In the genomic region with DNA sequence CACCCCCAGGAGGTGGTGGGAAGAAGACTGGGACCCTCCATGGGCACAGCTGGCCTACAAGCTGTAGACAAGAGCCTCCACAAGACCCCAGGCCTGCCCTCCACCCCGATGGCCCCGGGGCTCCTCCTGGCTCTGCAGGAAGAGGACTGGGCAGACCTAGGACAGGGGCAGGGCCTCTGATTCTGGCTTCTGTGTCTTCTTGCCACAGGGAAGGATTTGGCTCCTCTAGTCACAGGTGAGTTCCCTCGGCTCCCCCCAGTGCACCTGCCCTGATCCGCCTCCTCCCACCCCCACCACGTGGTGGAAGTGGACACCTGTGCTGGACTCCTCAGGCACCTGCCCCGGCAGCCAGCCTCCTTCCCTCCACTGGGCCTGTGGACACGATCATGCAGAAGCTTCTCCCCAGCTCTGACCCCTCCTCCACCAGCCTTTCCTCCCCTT, we compare ENCODE assay signal across 21 cellular contexts. TPM values are rescaled to one million over a fixed set of nuclear protein-coding genes. Genes with fewer than 3 reads are reported as not detected.
DNase-seq lines count a peak whose midpoint lies in the region; ATAC-seq and TF ChIP-seq lines count a peak whose summit lies in the region.
"Had no signal": no experiment of that assay in that cellular context is flagged by ENCODE, and none has a peak within 500 bp of the region (broad histone marks: within the 10 kb centered on the region; RNA-seq: fewer than 3 reads in every experiment).

No MANE protein-coding gene starts in this region.

- dilution Hi-C loops in mammary epithelial cell (cut with HindIII; ENCODE audit: low sequenced_read_pairs) = no loop called here

- no peak overlapping the region for H3K27ac Mint-ChIP-seq in progenitor cell of endocrine pancreas
- H3K27ac Mint-ChIP-seq: activated naive CD8-positive, alpha-beta T cell; activated T-helper 1 cell treated with anti-CD3 and anti-CD28 coated beads, Interleukin-12 subunit alpha, Interleukin-12 subunit beta, Interleukin-2, Interleukin-4 antibody, amounts not matched to agents 30 ng/mL and 10 ng/mL and 1 ng/mL, durations not matched to agents 14 hours and 24 hours and 36 hours; type B pancreatic cell had no signal

- H4K20me1 ChIP-seq in mammary epithelial cell (ENCODE audit: insufficient read depth, low read length) (no peaks in the 10 kb centered on the region), PC-3 (ENCODE audit: low read length) (no peaks in the 10 kb centered on the region; the same call in 1 of the 2 replicates)

- H3K36me3 ChIP-seq in breast epithelium (no peaks in the 10 kb centered on the region), mammary epithelial cell (ENCODE audit: insufficient read depth, low read length) (no peaks in the 10 kb centered on the region), PC-3 (ENCODE audit: low read depth, low read length) (no peaks in the 10 kb centered on the region)
- H3K36me3 ChIP-seq: esophagus squamous epithelium had no signal

- H3K27ac ChIP-seq in breast epithelium = no peak overlapping the region
- no peak overlapping the region for H3K27ac ChIP-seq in mammary epithelial cell (ENCODE audit: insufficient read depth, low read depth, low read length)
- no peak overlapping the region for H3K27ac ChIP-seq in PC-3 (ENCODE audit: low read length)
- H3K27ac ChIP-seq: C4-2B, esophagus squamous epithelium, GM23248, hepatocyte, HL-60, skin epidermis had no signal

- no peak for TF ChIP-seq POLR2A in breast epithelium (IDR thresholded peaks at IDR 0.05)

- TF ChIP-seq CTCF in breast epithelium (IDR thresholded peaks at IDR 0.05) (no peak), mammary epithelial cell (conservative IDR thresholded peaks at IDR 0.05 in 1 of 2, IDR thresholded peaks at IDR 0.05 in 1 of 2; ENCODE audit: extremely low read depth in 1 of 2, insufficient read depth in 1 of 2, low read depth in 1 of 2, low read length in 2 of 2) (no peak), PC-3 (conservative IDR thresholded peaks at IDR 0.05; ENCODE audit: low read depth, low read length) (no peak), progenitor cell of endocrine pancreas (IDR thresholded peaks at IDR 0.05; ENCODE audit: unreplicated experiment) (no peak)

- H3K9me3 ChIP-seq in breast epithelium = no peaks in the 10 kb centered on the region
- H3K9me3 ChIP-seq in mammary epithelial cell (replicated peaks; ENCODE audit: insufficient read depth, low read length) = no peaks in the 10 kb centered on the region
- H3K9me3 ChIP-seq in PC-3 (ENCODE audit: low read length) = no peaks in the 10 kb centered on the region
- H3K9me3 ChIP-seq: esophagus squamous epithelium had no signal

- H3K27me3 ChIP-seq in breast epithelium = peaks cover 0 to 5% of the 10 kb centered on the region in 2 donors
- peaks cover 3% of the 10 kb centered on the region for H3K27me3 ChIP-seq in mammary epithelial cell (ENCODE audit: insufficient read depth, low read length)
- H3K27me3 ChIP-seq in PC-3 (ENCODE audit: low read length) = no peaks in the 10 kb centered on the region
- H3K27me3 ChIP-seq: hepatocyte had no signal

- ATAC-seq in PC-3 = no peak
- ATAC-seq in left lobe of liver = no peak

- POLR2A ChIA-PET in PC-3 (lab: Charles Lee; ENCODE audit: unreplicated experiment) = no interaction called here

- H3K9me3 Mint-ChIP-seq in progenitor cell of endocrine pancreas (ENCODE audit: low read depth) = no peaks in the 10 kb centered on the region
- H3K9me3 Mint-ChIP-seq: activated T-helper 1 cell treated with anti-CD3 and anti-CD28 coated beads, Interleukin-12 subunit alpha, Interleukin-12 subunit beta, Interleukin-2, Interleukin-4 antibody, amounts not matched to agents 30 ng/mL and 10 ng/mL and 1 ng/mL, durations not matched to agents 14 hours and 24 hours and 36 hours; type B pancreatic cell had no signal

- H3F3A ChIP-seq in PC-3 (ENCODE audit: low read length, unreplicated experiment) = peaks cover 4% of the 10 kb centered on the region

- H3K4me3 Mint-ChIP-seq in progenitor cell of endocrine pancreas (ENCODE audit: low read depth) = no peak overlapping the region
- H3K4me3 Mint-ChIP-seq: activated naive CD8-positive, alpha-beta T cell; activated T-helper 1 cell treated with anti-CD3 and anti-CD28 coated beads, Interleukin-12 subunit alpha, Interleukin-12 subunit beta, Interleukin-2, Interleukin-4 antibody, amounts not matched to agents 30 ng/mL and 10 ng/mL and 1 ng/mL, durations not matched to agents 14 hours and 24 hours and 36 hours; type B pancreatic cell had no signal

- in situ Hi-C loops in mammary epithelial cell (cut with MboI; ENCODE audit: low sequenced_read_pairs in 2 of 2) = no loop called here

- H3K79me2 ChIP-seq in mammary epithelial cell (ENCODE audit: insufficient read depth, low read length) = no peaks in the 10 kb centered on the region
- H3K79me2 ChIP-seq in PC-3 (ENCODE audit: low read length) = no peaks in the 10 kb centered on the region
- H3K79me2 ChIP-seq: hepatocyte had no signal

- no peaks in the 10 kb centered on the region for H3K9me2 ChIP-seq in PC-3 (replicated peaks; ENCODE audit: low read length)

- H3K4me2 ChIP-seq in mammary epithelial cell (ENCODE audit: insufficient read depth, low read depth, low read length) (no peak overlapping the region), PC-3 (ENCODE audit: low read length) (peak overlapping the region; percentile 61)
- H3K4me2 ChIP-seq: hepatocyte had no signal

- intact Hi-C loops in breast epithelium (cut with DNase I; ENCODE audit: low total_unique reads) (no loop called here), mammary epithelial cell (cut with micrococcal nuclease) (no loop called here), PC-3 (cut with micrococcal nuclease) (no loop called here)

- no peaks in the 10 kb centered on the region for H3K4me1 ChIP-seq in breast epithelium
- peaks cover 26% of the 10 kb centered on the region for H3K4me1 ChIP-seq in mammary epithelial cell (ENCODE audit: insufficient read depth, low read length)
- H3K4me1 ChIP-seq in PC-3 (ENCODE audit: insufficient read depth, low read length) = peaks cover 31% of the 10 kb centered on the region

- H3K9ac ChIP-seq in mammary epithelial cell (ENCODE audit: insufficient read depth, low read length) (no peak overlapping the region), PC-3 (ENCODE audit: low read length) (no peak overlapping the region)
- H3K9ac ChIP-seq: GM23248 had no signal

- H3K4me3 ChIP-seq in breast epithelium (no peak overlapping the region), mammary epithelial cell (replicated peaks in 1 of 3; ENCODE audit: insufficient read depth in 1 of 3, low read depth in 2 of 3, low read length in 3 of 3) (no peak overlapping the region), PC-3 (ENCODE audit: low read length) (no peak overlapping the region)
- H3K4me3 ChIP-seq: esophagus squamous epithelium, GM23248, hepatocyte, skin epidermis had no signal

- 86% methylated on average over 3 of the region's 7 CpGs for WGBS in mammary epithelial cell (ENCODE audit: low coverage, missing lambda C conversion rate)

- H2AFZ ChIP-seq in mammary epithelial cell (ENCODE audit: low read depth, low read length) = no peak overlapping the region
- H2AFZ ChIP-seq in PC-3 (ENCODE audit: low read length) = no peak overlapping the region
- H2AFZ ChIP-seq: GM23248, hepatocyte had no signal

- CTCF ChIA-PET in mammary epithelial cell (lab: Charles Lee; ENCODE audit: low non-redundant PET) (interaction anchor here (0.7 kb wide), 1 partner anchor 93 kb away, joined by 3 read pairs; no protein-coding TSS in a partner anchor), PC-3 (lab: Charles Lee) (no interaction called here)

- peaks cover 23% of the 10 kb centered on the region for H3K27me3 Mint-ChIP-seq in progenitor cell of endocrine pancreas
- H3K27me3 Mint-ChIP-seq: activated naive CD8-positive, alpha-beta T cell had no signal

- peaks cover 10% of the 10 kb centered on the region for H3K4me1 Mint-ChIP-seq in progenitor cell of endocrine pancreas (ENCODE audit: low read depth)

- DNase-seq in breast epithelium (ENCODE audit: low spot score in 2 of 2) = peak; percentile 11 to 38
- no peak for DNase-seq in mammary epithelial cell
- DNase-seq in PC-3 = no peak
- DNase-seq in left lobe of liver (ENCODE audit: low spot score) = peak; percentile 41
- peak; percentile 40 for DNase-seq in ureter (ENCODE audit: low spot score)
- no peak for DNase-seq in progenitor cell of endocrine pancreas (ENCODE audit: low spot score, unreplicated experiment)
- DNase-seq in NCI-H1436 (lab: John Stamatoyannopoulos, UW) = no peak
- no peak for DNase-seq in activated naive CD4-positive, alpha-beta T cell treated with Interleukin-2 at 50 U/mL for 16 hours
- DNase-seq: anterior cingulate cortex, esophagus squamous epithelium, GM23248, NCI-H1436 treated with DMSO at 0.1 percent for 48 hours, OCI-M1, T-helper 2 cell had no signal

- H3K36me3 Mint-ChIP-seq in progenitor cell of endocrine pancreas (ENCODE audit: insufficient read depth) = no peaks in the 10 kb centered on the region
- H3K36me3 Mint-ChIP-seq: type B pancreatic cell had no signal

- no TSS peak for BruUV-seq in mammary epithelial cell (replicated peaks; lab: Mats Ljungman, UMichigan)
- no TSS peak for BruUV-seq in PC-3 (replicated peaks; lab: Mats Ljungman, UMichigan)

RNA-seq across cellular contexts. Expression of a gene that starts 53.4 kb away (rescaled TPM):
- total RNA-seq in breast epithelium = 10 to 100 TPM; 39.8 to 68.8 (median 60.3) TPM
- total RNA-seq in mammary epithelial cell = 100 to 1,000 TPM in 1 of 2 donors, 10 to 100 TPM in 1; 64.0 to 161 TPM
- polyA plus RNA-seq in mammary epithelial cell = 253 TPM
- polyA minus RNA-seq in mammary epithelial cell = 493 TPM
- total RNA-seq in PC-3 (2014; rRNA removed) = 712 and 714 TPM in 2 replicates
- total RNA-seq in left lobe of liver = 16.2 TPM
- total RNA-seq in ureter = 85.3 TPM
- total RNA-seq in progenitor cell of endocrine pancreas = 252 and 273 TPM in 2 replicates

Comparison
In these comparisons a context has a peak if more than half of its experiments do, and no peak if none do; other contexts are left out.
1. DNase-seq: peak in breast epithelium (2 of 2), left lobe of liver (single experiment) and ureter (single experiment); none in mammary epithelial cell (single experiment), PC-3 (single experiment), progenitor cell of endocrine pancreas (single experiment), NCI-H1436 (single experiment) and activated naive CD4-positive, alpha-beta T cell treated with Interleukin-2 at 50 U/mL for 16 hours (single experiment).